8 cellular contexts compared by ENCODE assay signal in genomic region chr17:4986951-4987766, GRCh38. TPM values are rescaled to one million over a fixed set of nuclear protein-coding genes. Genes with fewer than 3 reads are reported as not detected.
DNase-seq lines count a peak whose midpoint lies in the region; ATAC-seq and TF ChIP-seq lines count a peak whose summit lies in the region.

Gene CAMTA2 (minus strand): TSS chr17:4987675. CDS start chr17:4986222, 1,453 bp downstream.

- DNase-seq in AG10803 (ENCODE audit: low read depth) (peak; percentile 61), NCI-H526 treated with DMSO at 0.1 percent for 48 hours (lab: John Stamatoyannopoulos, UW) (peak; percentile 60), dorsolateral prefrontal cortex (peak; percentile 77 to 93 (median 90)), lower leg skin (ENCODE audit: low spot score in 2 of 2) (peak; percentile 88 to 98)
- peak; percentile 93 for DNase-seq in activated CD4-positive, alpha-beta T cell treated with anti-CD3 and anti-CD28 coated beads, Interleukin-2, amount 50 U/mL, for 48 hours
- peak; percentile 65 to 86 (median 65) for DNase-seq in stimulated activated CD4-positive, alpha-beta T cell treated with anti-CD3 and anti-CD28 coated beads, TNF-alpha, amount 100 ng/mL, for 1 hour (ENCODE audit: low read depth in 3 of 3, low spot score in 1 of 3)

- H3K27me3 ChIP-seq in dorsolateral prefrontal cortex = no peaks in the 10 kb centered on the region

- whole genome bisulfite sequencing in lower leg skin, 2 donors = 1 to 2% methylated on average over 54 to 70 of the region's 78 CpGs

- peak within 1 kb of the TSS; percentile 68 to 98 (median 93) for H3K27ac ChIP-seq in dorsolateral prefrontal cortex

- TF ChIP-seq CTCF in AG10803 (conservative IDR thresholded peaks at IDR 0.05; ENCODE audit: low read length) = peak; percentile 52
- TF ChIP-seq CTCF in dorsolateral prefrontal cortex (IDR thresholded peaks at IDR 0.05 in 54 of 56, conservative IDR thresholded peaks at IDR 0.05 in 2 of 56; ENCODE audit: low read depth in 1 of 56, partially characterized antibody in 56 of 56) = peak in 55 of 56 donors; percentile 41 to 82 (median 68)
- no peak for TF ChIP-seq CTCF in lower leg skin (IDR thresholded peaks at IDR 0.05)

- TF ChIP-seq POLR2A in lower leg skin (IDR thresholded peaks at IDR 0.05) = peak in 1 of 2 donors; percentile 12

- H3K4me3 ChIP-seq in AG10803 (ENCODE audit: low read length) (peak within 1 kb of the TSS; percentile 86), dorsolateral prefrontal cortex (peak within 1 kb of the TSS; percentile 64 to 100 (median 96)), lower leg skin (ENCODE audit: low read depth, poor library complexity, severe bottlenecking) (peak within 1 kb of the TSS; percentile 77)

- ATAC-seq in GM19025 (IDR thresholded peaks at IDR 0.05; ENCODE audit: low read depth, unreplicated experiment) (peak; percentile 79), HG03342 (IDR thresholded peaks at IDR 0.05; ENCODE audit: unreplicated experiment) (peak; percentile 59)

- intact Hi-C loops in dorsolateral prefrontal cortex (cut with DNase I) = loop anchor here (5.0 kb wide), 2 partner anchors 40 to 125 kb away; partner anchors contain the start of genes PFN1 (in 1 of the 2) and ZNF232 (in 1 of the 2)
- intact Hi-C loops in lower leg skin (cut with DNase I; ENCODE audit: low total_unique reads) = loop anchor here (10.0 kb wide), 1 partner anchor 68 kb away; no protein-coding TSS in a partner anchor

RNA-seq across cellular contexts. Expression of gene CAMTA2, which starts in this region (rescaled TPM):
- 100 to 1,000 TPM in 118 of 120 experiments, 10 to 100 TPM in 2; 79.4 to 186 (median 143) TPM for total RNA-seq in dorsolateral prefrontal cortex
- total RNA-seq in lower leg skin = 10 to 100 TPM; 21.7 to 35.3 (median 30.6) TPM

Comparison
In these comparisons a context has a peak if more than half of its experiments do, and no peak if none do; other contexts are left out.
1. Peak in every context shown above with its lines: DNase-seq, ATAC-seq, H3K4me3 ChIP-seq and H3K27ac ChIP-seq.
2. CTCF ChIP-seq: peak in AG10803 (single experiment) and dorsolateral prefrontal cortex (55 of 56); none in lower leg skin (0 of 3).